31 cellular contexts compared by ENCODE assay signal in the genomic region with DNA sequence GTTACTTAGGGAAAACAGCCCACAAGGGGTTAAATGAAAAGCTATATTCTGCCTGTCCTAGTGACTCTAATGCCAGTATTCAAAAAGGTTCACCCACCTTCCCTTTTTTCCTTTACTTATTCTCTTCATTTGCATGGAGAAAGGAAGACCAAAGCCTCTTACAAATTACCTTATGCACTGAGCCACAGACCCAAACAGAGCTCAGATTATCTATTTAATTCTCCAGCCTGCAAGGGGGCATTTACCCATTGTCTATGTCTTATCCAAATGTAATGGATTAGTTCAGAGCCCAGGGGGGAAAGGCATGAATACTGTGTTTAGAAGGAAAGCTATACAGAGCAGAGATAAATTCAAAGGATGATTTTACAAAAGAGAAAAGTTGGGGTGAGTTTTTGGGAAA.
"Had no signal": no experiment of that assay in that cellular context is flagged by ENCODE, and none has a peak within 500 bp of the region (broad histone marks: within the 10 kb centered on the region; RNA-seq: fewer than 3 reads in every experiment).

No MANE protein-coding gene starts in this region.

- H2AFZ ChIP-seq: hepatocyte, parathyroid adenoma had no signal

- H3K9me3 ChIP-seq: ascending aorta, colonic mucosa, gastrocnemius medialis, psoas muscle, stomach, tibial artery, upper lobe of right lung had no signal

- H3K27me3 ChIP-seq: ascending aorta, cardiac muscle cell, colonic mucosa, gastrocnemius medialis, stomach, tibial artery, upper lobe of right lung had no signal

- DNase-seq: activated CD4-positive, alpha-beta T cell treated with anti-CD3 and anti-CD28 coated beads for 48 hours; activated CD4-positive, alpha-beta T cell treated with anti-CD3 and anti-CD28 coated beads, Interleukin-2, amount 50 U/mL, for 48 hours; activated CD8-positive, alpha-beta memory T cell treated with anti-CD3 and anti-CD28 coated beads for 24 hours; activated effector memory CD4-positive, alpha-beta T cell treated with Interleukin-2 at 50 U/mL for 16 hours; activated naive CD4-positive, alpha-beta T cell treated with Interleukin-2 at 50 U/mL for 16 hours; activated naive CD8-positive, alpha-beta T cell treated with anti-CD3 and anti-CD28 coated beads, Interleukin-2, amount 10 ng/mL, durations not matched to agents 7 days and 5 days; cerebellar nuclear complex; colonic mucosa; effector memory CD4-positive, alpha-beta T cell; erythroblast; gastrocnemius medialis; kidney; left colon; mammary epithelial cell; naive thymus-derived CD4-positive, alpha-beta T cell; occipital lobe; psoas muscle; stimulated activated CD4-positive, alpha-beta T cell treated with anti-CD3 and anti-CD28 coated beads, Interleukin-1b, Interleukin-23, amount 100 ng/mL, for 48 hours; stimulated activated CD4-positive, alpha-beta T cell treated with anti-CD3 and anti-CD28 coated beads, Interleukin-4, amount 100 ng/mL, for 4 hours; stimulated activated naive B cell treated with anti-CD40 and anti-IgM and Interleukin-4, amounts not matched to agents 10 μg/mL and 1 μg/mL and 100 μg/mL, for 72 hours; stomach; tibial artery; upper lobe of right lung had no signal

- H3K36me3 ChIP-seq: ascending aorta, cardiac muscle cell, colonic mucosa, gastrocnemius medialis, stomach, tibial artery, upper lobe of right lung had no signal

- FAIRE-seq: kidney, TTC549 had no signal

- H3K4me3 ChIP-seq: ascending aorta, cardiac muscle cell, colonic mucosa, gastrocnemius medialis, hepatocyte, psoas muscle, smooth muscle cell, stomach, tibial artery, upper lobe of right lung had no signal

- ATAC-seq: activated CD4-positive, CD25-positive, alpha-beta regulatory T cell treated with anti-CD3 and anti-CD28 coated beads, Interleukin-2, amount 50 U/mL, for 24 hours; gastrocnemius medialis; left colon; naive thymus-derived CD4-positive, alpha-beta T cell; psoas muscle; stimulated activated naive B cell treated with anti-CD40 and anti-IgM and Interleukin-4, amounts not matched to agents 10 μg/mL and 1 μg/mL and 100 μg/mL, for 72 hours; upper lobe of right lung had no signal

- H3K4me1 ChIP-seq: ascending aorta, colonic mucosa, parathyroid adenoma, upper lobe of right lung had no signal

- H3K79me2 ChIP-seq: hepatocyte, parathyroid adenoma had no signal

- H3K9ac ChIP-seq: parathyroid adenoma had no signal

- H3K4me2 ChIP-seq: hepatocyte, smooth muscle cell had no signal

- H3K27ac ChIP-seq: ascending aorta, cardiac muscle cell, colonic mucosa, gastrocnemius medialis, hepatocyte, parathyroid adenoma, psoas muscle, stomach, tibial artery, upper lobe of right lung, VCaP had no signal
